In the genomic region with DNA sequence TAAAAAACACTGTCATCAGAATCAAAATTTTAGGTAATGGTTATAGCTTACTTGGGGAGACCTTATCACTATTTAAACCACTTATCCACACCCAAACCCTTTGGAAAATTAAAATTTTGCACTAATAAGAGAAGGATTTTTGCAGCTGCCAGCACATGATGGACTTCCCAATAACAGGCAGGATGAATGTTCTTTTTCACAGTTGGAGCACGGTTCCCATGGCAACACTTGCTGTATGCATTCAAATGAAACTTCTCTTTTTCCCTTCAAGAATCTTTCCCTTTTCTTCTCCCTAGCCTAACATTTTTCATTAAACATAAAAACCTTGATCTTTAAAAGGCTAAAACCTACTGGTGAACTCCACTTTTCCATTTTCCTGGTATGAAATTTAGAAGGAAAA, we compare ENCODE assay signal across 1 cellular context.
TF ChIP-seq lines count a peak whose summit lies in the region.

No MANE protein-coding gene starts in this region.

TF ChIP-seq in GM23338, 12 proteins besides CTCF, POLR2A, EP300 and RAD21 (continued from another document):
- TF ChIP-seq, protein P1, sequence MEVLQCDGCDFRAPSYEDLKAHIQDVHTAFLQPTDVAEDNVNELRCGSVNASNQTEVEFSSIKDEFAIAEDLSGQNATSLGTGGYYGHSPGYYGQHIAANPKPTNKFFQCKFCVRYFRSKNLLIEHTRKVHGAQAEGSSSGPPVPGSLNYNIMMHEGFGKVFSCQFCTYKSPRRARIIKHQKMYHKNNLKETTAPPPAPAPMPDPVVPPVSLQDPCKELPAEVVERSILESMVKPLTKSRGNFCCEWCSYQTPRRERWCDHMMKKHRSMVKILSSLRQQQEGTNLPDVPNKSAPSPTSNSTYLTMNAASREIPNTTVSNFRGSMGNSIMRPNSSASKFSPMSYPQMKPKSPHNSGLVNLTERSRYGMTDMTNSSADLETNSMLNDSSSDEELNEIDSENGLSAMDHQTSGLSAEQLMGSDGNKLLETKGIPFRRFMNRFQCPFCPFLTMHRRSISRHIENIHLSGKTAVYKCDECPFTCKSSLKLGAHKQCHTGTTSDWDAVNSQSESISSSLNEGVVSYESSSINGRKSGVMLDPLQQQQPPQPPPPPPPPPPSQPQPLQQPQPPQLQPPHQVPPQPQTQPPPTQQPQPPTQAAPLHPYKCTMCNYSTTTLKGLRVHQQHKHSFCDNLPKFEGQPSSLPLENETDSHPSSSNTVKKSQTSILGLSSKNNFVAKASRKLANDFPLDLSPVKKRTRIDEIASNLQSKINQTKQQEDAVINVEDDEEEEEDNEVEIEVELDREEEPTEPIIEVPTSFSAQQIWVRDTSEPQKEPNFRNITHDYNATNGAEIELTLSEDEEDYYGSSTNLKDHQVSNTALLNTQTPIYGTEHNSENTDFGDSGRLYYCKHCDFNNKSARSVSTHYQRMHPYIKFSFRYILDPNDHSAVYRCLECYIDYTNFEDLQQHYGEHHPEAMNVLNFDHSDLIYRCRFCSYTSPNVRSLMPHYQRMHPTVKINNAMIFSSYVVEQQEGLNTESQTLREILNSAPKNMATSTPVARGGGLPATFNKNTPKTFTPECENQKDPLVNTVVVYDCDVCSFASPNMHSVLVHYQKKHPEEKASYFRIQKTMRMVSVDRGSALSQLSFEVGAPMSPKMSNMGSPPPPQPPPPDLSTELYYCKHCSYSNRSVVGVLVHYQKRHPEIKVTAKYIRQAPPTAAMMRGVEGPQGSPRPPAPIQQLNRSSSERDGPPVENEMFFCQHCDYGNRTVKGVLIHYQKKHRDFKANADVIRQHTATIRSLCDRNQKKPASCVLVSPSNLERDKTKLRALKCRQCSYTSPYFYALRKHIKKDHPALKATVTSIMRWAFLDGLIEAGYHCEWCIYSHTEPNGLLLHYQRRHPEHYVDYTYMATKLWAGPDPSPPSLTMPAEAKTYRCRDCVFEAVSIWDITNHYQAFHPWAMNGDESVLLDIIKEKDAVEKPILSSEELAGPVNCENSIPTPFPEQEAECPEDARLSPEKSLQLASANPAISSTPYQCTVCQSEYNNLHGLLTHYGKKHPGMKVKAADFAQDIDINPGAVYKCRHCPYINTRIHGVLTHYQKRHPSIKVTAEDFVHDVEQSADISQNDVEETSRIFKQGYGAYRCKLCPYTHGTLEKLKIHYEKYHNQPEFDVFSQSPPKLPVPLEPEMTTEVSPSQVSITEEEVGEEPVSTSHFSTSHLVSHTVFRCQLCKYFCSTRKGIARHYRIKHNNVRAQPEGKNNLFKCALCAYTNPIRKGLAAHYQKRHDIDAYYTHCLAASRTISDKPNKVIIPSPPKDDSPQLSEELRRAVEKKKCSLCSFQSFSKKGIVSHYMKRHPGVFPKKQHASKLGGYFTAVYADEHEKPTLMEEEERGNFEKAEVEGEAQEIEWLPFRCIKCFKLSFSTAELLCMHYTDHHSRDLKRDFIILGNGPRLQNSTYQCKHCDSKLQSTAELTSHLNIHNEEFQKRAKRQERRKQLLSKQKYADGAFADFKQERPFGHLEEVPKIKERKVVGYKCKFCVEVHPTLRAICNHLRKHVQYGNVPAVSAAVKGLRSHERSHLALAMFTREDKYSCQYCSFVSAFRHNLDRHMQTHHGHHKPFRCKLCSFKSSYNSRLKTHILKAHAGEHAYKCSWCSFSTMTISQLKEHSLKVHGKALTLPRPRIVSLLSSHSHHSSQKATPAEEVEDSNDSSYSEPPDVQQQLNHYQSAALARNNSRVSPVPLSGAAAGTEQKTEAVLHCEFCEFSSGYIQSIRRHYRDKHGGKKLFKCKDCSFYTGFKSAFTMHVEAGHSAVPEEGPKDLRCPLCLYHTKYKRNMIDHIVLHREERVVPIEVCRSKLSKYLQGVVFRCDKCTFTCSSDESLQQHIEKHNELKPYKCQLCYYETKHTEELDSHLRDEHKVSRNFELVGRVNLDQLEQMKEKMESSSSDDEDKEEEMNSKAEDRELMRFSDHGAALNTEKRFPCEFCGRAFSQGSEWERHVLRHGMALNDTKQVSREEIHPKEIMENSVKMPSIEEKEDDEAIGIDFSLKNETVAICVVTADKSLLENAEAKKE (CRISPR knock-in tag; IDR thresholded peaks at IDR 0.05): no peak
TF ChIP-seq in GM23338: peak in this region for 0.
